In the genomic region with DNA sequence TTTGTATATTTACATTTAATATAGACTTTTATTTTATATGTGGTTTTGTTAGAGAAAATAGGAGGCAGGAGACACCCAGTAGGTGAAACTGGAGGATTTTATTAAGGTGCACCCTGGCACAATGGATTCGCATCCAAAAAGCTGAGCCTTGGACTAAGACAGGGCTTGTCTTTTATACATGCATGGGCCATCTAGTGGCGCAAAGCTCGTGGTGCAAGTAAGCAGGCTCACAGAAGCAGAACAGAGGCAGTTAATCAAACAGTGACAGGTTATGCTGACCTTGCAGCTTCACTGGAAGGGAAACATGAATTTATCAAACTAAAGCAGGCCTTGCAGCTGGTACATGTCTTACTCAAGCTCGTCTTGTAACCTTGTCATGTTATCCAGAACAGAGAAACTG, we compare ENCODE assay signal across 8 cellular contexts. TPM values are rescaled to one million over a fixed set of nuclear protein-coding genes. Genes with fewer than 3 reads are reported as not detected.
DNase-seq lines count a peak whose midpoint lies in the region; ATAC-seq and TF ChIP-seq lines count a peak whose summit lies in the region.

No MANE protein-coding gene starts in this region.

- H3K27ac Mint-ChIP-seq in endodermal cell: no peak overlapping the region

- DNase-seq in AG09309 (ENCODE audit: low read depth): no peak
- peak; percentile 75 for DNase-seq in endodermal cell
- peak; percentile 14 for DNase-seq in stimulated activated CD4-positive, alpha-beta T cell treated with anti-CD3 and anti-CD28 coated beads, Interleukin-12 subunit alpha, Interleukin-12 subunit beta, amount 100 ng/mL, for 4 hours
- DNase-seq in foreskin melanocyte: no peak
- DNase-seq in dedifferentiated amniotic fluid mesenchymal stem cell (ENCODE audit: extremely low spot score): no peak

- H3K9ac ChIP-seq in SU-DHL-6 (ENCODE audit: low read length): no peak overlapping the region
- H3K9ac ChIP-seq in endodermal cell (ENCODE audit: extremely low read depth, low read length, poor library complexity, severe bottlenecking): no peak overlapping the region

- peaks cover 8% of the 10 kb centered on the region; the same call in 1 of the 2 replicates for H3K36me3 ChIP-seq in SU-DHL-6 (ENCODE audit: low read length)
- H3K36me3 ChIP-seq in endodermal cell (ENCODE audit: control insufficient read depth, insufficient read depth, low read length): peaks cover 33% of the 10 kb centered on the region

- TF ChIP-seq CTCF in AG09309 (IDR thresholded peaks at IDR 0.05; ENCODE audit: control insufficient read depth, insufficient read depth, low read depth, low read length, missing control alignments) (peak; percentile 41), GM12875 (IDR thresholded peaks at IDR 0.05; ENCODE audit: borderline replicate concordance, insufficient read depth, low read depth, low read length) (peak; percentile 42; the same call in 1 of the 2 replicates), SU-DHL-6 (IDR thresholded peaks at IDR 0.05; ENCODE audit: insufficient read depth, low read length, poor library complexity, severe bottlenecking) (peak; percentile 55), endodermal cell (conservative IDR thresholded peaks at IDR 0.05) (peak; percentile 70)

- ATAC-seq in GM21723 (IDR thresholded peaks at IDR 0.05; ENCODE audit: unreplicated experiment): no peak

- H3K9me2 ChIP-seq in SU-DHL-6 (replicated peaks; ENCODE audit: insufficient read depth, low read length): no peaks in the 10 kb centered on the region

- H3K27ac ChIP-seq in SU-DHL-6 (ENCODE audit: low read depth, low read length) (no peak overlapping the region), endodermal cell (ENCODE audit: low read depth, low read length) (no peak overlapping the region)

- H3K27me3 ChIP-seq in SU-DHL-6 (ENCODE audit: low read length): no peaks in the 10 kb centered on the region
- H3K27me3 ChIP-seq in endodermal cell (ENCODE audit: control insufficient read depth, insufficient read depth, low read length, poor library complexity, severe bottlenecking): no peaks in the 10 kb centered on the region

- H3F3A ChIP-seq in SU-DHL-6 (ENCODE audit: insufficient read depth): no peaks in the 10 kb centered on the region

- no peaks in the 10 kb centered on the region for H3K4me1 ChIP-seq in endodermal cell (ENCODE audit: control insufficient read depth, insufficient read depth, low read length)

- peaks cover 3% of the 10 kb centered on the region for H3K4me1 Mint-ChIP-seq in endodermal cell

- H3K9me3 Mint-ChIP-seq in endodermal cell: peaks cover 50% of the 10 kb centered on the region

- peaks cover 68% of the 10 kb centered on the region for H3K36me3 Mint-ChIP-seq in endodermal cell (ENCODE audit: low read depth)

- no peaks in the 10 kb centered on the region for H3K27me3 Mint-ChIP-seq in endodermal cell (ENCODE audit: insufficient read depth)

- no peaks in the 10 kb centered on the region for H3K79me2 ChIP-seq in SU-DHL-6 (ENCODE audit: insufficient read depth, low read length)

- no peak overlapping the region for H3K4me3 Mint-ChIP-seq in endodermal cell

- 82 to 91% methylated on average over 4 of the region's 4 CpGs for WGBS in endodermal cell (ENCODE audit: insufficient coverage in 1 of 2, insufficient read length in 1 of 2), 2 experiments

- peaks cover 36% of the 10 kb centered on the region; the same call in 1 of the 2 replicates for H3K9me3 ChIP-seq in SU-DHL-6 (ENCODE audit: insufficient read depth, low read length)
- peaks cover 66% of the 10 kb centered on the region for H3K9me3 ChIP-seq in endodermal cell (ENCODE audit: control insufficient read depth, low read length)

- H3K4me2 ChIP-seq in SU-DHL-6 (ENCODE audit: low read depth, low read length, poor library complexity, severe bottlenecking): no peak overlapping the region

- no peak overlapping the region for H2AFZ ChIP-seq in SU-DHL-6 (ENCODE audit: low read depth, low read length, severe bottlenecking)

- H4K20me1 ChIP-seq in SU-DHL-6 (ENCODE audit: low read depth, low read length): no peaks in the 10 kb centered on the region

- H3K4me3 ChIP-seq in AG09309 (ENCODE audit: control insufficient read depth, low read depth, low read length): no peak overlapping the region
- H3K4me3 ChIP-seq in GM12875 (ENCODE audit: low read depth, low read length): no peak overlapping the region
- H3K4me3 ChIP-seq in SU-DHL-6 (ENCODE audit: insufficient read depth, low read length, poor library complexity, severe bottlenecking): no peak overlapping the region
- H3K4me3 ChIP-seq in endodermal cell (ENCODE audit: low read length): peak overlapping the region; percentile 25

RNA-seq across cellular contexts. Expression of a gene that starts 58.8 kb away (rescaled TPM):
- total RNA-seq in endodermal cell: 10 to 100 TPM in 1 of 2 donors, 1 to 10 TPM in 1; 3.5 to 11.3 TPM
- polyA plus RNA-seq in endodermal cell (2013, experiment 1 of 2): 7.9 TPM
- 7.0 TPM for polyA plus RNA-seq in endodermal cell (2013, experiment 2 of 2)

Comparison
In these comparisons a context has a peak if more than half of its experiments do, and no peak if none do; other contexts are left out.
1. DNase-seq: peak in endodermal cell (single experiment) and stimulated activated CD4-positive, alpha-beta T cell treated with anti-CD3 and anti-CD28 coated beads, Interleukin-12 subunit alpha, Interleukin-12 subunit beta, amount 100 ng/mL, for 4 hours (single experiment); none in AG09309 (single experiment), foreskin melanocyte (single experiment) and dedifferentiated amniotic fluid mesenchymal stem cell (single experiment).
2. Peak in every context shown above with its lines, with median percentiles within 50 percentile points of each other: CTCF ChIP-seq.